Comparison of ENCODE assay signal across 2 cellular contexts in genomic region chr16:86574646-86575045, GRCh38.
TF ChIP-seq lines count a peak whose summit lies in the region.

No MANE protein-coding gene starts in this region.

TF ChIP-seq in IMR-90, 13 proteins besides CTCF, POLR2A, EP300 and RAD21:
- no peak for TF ChIP-seq SMC3 (IDR thresholded peaks at IDR 0.05; ENCODE audit: low read depth, low read length)
- TF ChIP-seq NFE2L2 (IDR thresholded peaks at IDR 0.05; ENCODE audit: low read depth, low read length): no peak
- no peak for TF ChIP-seq RFX5 (IDR thresholded peaks at IDR 0.05; ENCODE audit: low read depth, low read length)
- no peak for TF ChIP-seq CHD1 (IDR thresholded peaks at IDR 0.05; ENCODE audit: low read depth, low read length)
- no peak for TF ChIP-seq BHLHE40 (IDR thresholded peaks at IDR 0.05; ENCODE audit: low read depth, low read length)
- TF ChIP-seq USF2 (IDR thresholded peaks at IDR 0.05; ENCODE audit: low read depth, low read length): no peak
- TF ChIP-seq ELK1 (IDR thresholded peaks at IDR 0.05; ENCODE audit: borderline replicate concordance, low read depth, low read length): no peak
- no peak for TF ChIP-seq MAFK (IDR thresholded peaks at IDR 0.05; ENCODE audit: low read depth, low read length)
- no peak for TF ChIP-seq FOS (IDR thresholded peaks at IDR 0.05; ENCODE audit: low read depth, low read length)
- TF ChIP-seq CEBPB (IDR thresholded peaks at IDR 0.05; ENCODE audit: low read depth, low read length): no peak
- no peak for TF ChIP-seq RCOR1 (IDR thresholded peaks at IDR 0.05; ENCODE audit: insufficient replicate concordance, low read length)
- TF ChIP-seq MXI1 (IDR thresholded peaks at IDR 0.05; ENCODE audit: borderline replicate concordance, low read depth, low read length): no peak
- no peak for TF ChIP-seq MAZ (IDR thresholded peaks at IDR 0.05; ENCODE audit: borderline replicate concordance, low read depth, low read length)

TF ChIP-seq in H1, 55 proteins besides CTCF, POLR2A, EP300 and RAD21:
- TF ChIP-seq CHD2 (IDR thresholded peaks at IDR 0.05; ENCODE audit: low read length): no peak
- TF ChIP-seq KDM1A (IDR thresholded peaks at IDR 0.05; ENCODE audit: borderline replicate concordance, low read length): peak; percentile 49; the same call in 1 of the 2 replicates
